ENCODE assay signal across 34 cellular contexts in genomic region chr1:2983706-2984398, GRCh38. TPM values are rescaled to one million over a fixed set of nuclear protein-coding genes. Genes with fewer than 3 reads are reported as not detected.
DNase-seq lines count a peak whose midpoint lies in the region; ATAC-seq and TF ChIP-seq lines count a peak whose summit lies in the region.
"Had no signal": no experiment of that assay in that cellular context is flagged by ENCODE, and none has a peak within 500 bp of the region (broad histone marks: within the 10 kb centered on the region; RNA-seq: fewer than 3 reads in every experiment).

No MANE protein-coding gene starts in this region.

- no peak overlapping the region for H2BK5ac ChIP-seq in neuronal stem cell (ENCODE audit: low read length)

- no peak overlapping the region for H2AFZ ChIP-seq in neuronal stem cell (ENCODE audit: low read length)

- no peak overlapping the region for H3K27ac ChIP-seq in neuronal stem cell (replicated peaks; ENCODE audit: low read length)
- no peak overlapping the region for H3K27ac ChIP-seq in A673 (ENCODE audit: low read depth, low read length, poor library complexity, severe bottlenecking)
- H3K27ac ChIP-seq: breast epithelium, lower lobe of right lung, pancreas, SJSA1, thyroid gland, vagina, VCaP had no signal

- peak overlapping the region; percentile 44 for H2AK5ac ChIP-seq in neuronal stem cell (ENCODE audit: low read depth, low read length)

- intact Hi-C loops in Right ventricle myocardium superior (cut with DNase I) (no loop called here), left ventricle myocardium superior (cut with micrococcal nuclease) (no loop called here), A673 (cut with micrococcal nuclease; ENCODE audit: unreplicated experiment) (no loop called here)

- H3K9ac ChIP-seq in neuronal stem cell (ENCODE audit: low read depth, low read length, poor library complexity), result no peak overlapping the region

- H3K18ac ChIP-seq in neuronal stem cell (ENCODE audit: low read length), result peak overlapping the region; percentile 62

- no CpG with 5 or more reads among the region's 21 CpGs for WGBS in neuronal stem cell (ENCODE audit: extremely low coverage in 2 of 2, insufficient read length in 2 of 2, insufficient replicate concordance in 1 of 2), 2 donors

- POLR2A ChIA-PET in A673 (lab: Charles Lee; ENCODE audit: low non-redundant PET), result no interaction called here

- peaks cover 0 to 47% (median 0%) of the 10 kb centered on the region in 3 experiments for H3K27me3 ChIP-seq in neuronal stem cell (ENCODE audit: control insufficient read depth in 3 of 3, insufficient read depth in 3 of 3, low read depth in 1 of 3, low read length in 3 of 3)
- no peaks in the 10 kb centered on the region for H3K27me3 ChIP-seq in A673 (replicated peaks; ENCODE audit: insufficient read depth, low read depth, low read length, poor library complexity)
- H3K27me3 ChIP-seq: pancreas, SJSA1, thyroid gland, vagina had no signal

- peak overlapping the region; percentile 5 for H3K14ac ChIP-seq in neuronal stem cell (ENCODE audit: low read length)

- no TSS peak for BruUV-seq in A673 (replicated peaks; lab: Mats Ljungman, UMichigan)

- peak; percentile 27 for DNase-seq in Right ventricle myocardium superior
- no peak for DNase-seq in left ventricle myocardium superior
- peak; percentile 22 for DNase-seq in globus pallidus (ENCODE audit: low spot score)
- no peak for DNase-seq in neuronal stem cell (ENCODE audit: low spot score)
- no peak for DNase-seq in occipital lobe (lab: John Stamatoyannopoulos, UW)
- DNase-seq in cerebellum (ENCODE audit: low spot score), result no peak
- no peak for DNase-seq in A673 (ENCODE audit: low spot score)
- DNase-seq: activated CD4-positive, alpha-beta T cell treated with anti-CD3 and anti-CD28 coated beads for 4 hours; activated CD8-positive, alpha-beta memory T cell treated with anti-CD3 and anti-CD28 coated beads for 24 hours; cortex of kidney; DMS 273 treated with DMSO at 0.1 percent for 48 hours; effector memory CD8-positive, alpha-beta T cell; EL; HFFc6; lower lobe of right lung; NCI-H1048; NCI-H1694 treated with DMSO at 0.1 percent for 48 hours; NCI-H446 treated with DMSO at 0.1 percent for 48 hours; small intestine; stimulated activated naive CD4-positive, alpha-beta T cell treated with Interleukin-2 at 50 U/mL for 16 hours; T1000 had no signal

- peaks cover 0 to 4% of the 10 kb centered on the region in 2 donors for H3K4me1 ChIP-seq in neuronal stem cell (ENCODE audit: control insufficient read depth in 2 of 2, insufficient read depth in 1 of 2, low read depth in 1 of 2, low read length in 2 of 2)
- no peaks in the 10 kb centered on the region for H3K4me1 ChIP-seq in A673 (ENCODE audit: insufficient read depth, low read length, poor library complexity, severe bottlenecking)
- H3K4me1 ChIP-seq: breast epithelium, lower lobe of right lung, pancreas, SJSA1, thyroid gland, vagina had no signal

- H3K4me2 ChIP-seq in neuronal stem cell (ENCODE audit: insufficient read depth, low read length, poor library complexity, severe bottlenecking), result no peak overlapping the region

- no peak overlapping the region for H3K4ac ChIP-seq in neuronal stem cell (ENCODE audit: low read length)

- CTCF ChIA-PET in A673 (lab: Charles Lee), result no interaction called here

- TF ChIP-seq CTCF in A673 (conservative IDR thresholded peaks at IDR 0.05; ENCODE audit: low read depth, low read length), result no peak

- H4K8ac ChIP-seq in neuronal stem cell (ENCODE audit: low read depth, low read length), result no peak overlapping the region

- peaks cover 0 to 2% of the 10 kb centered on the region in 2 donors for H3K9me3 ChIP-seq in neuronal stem cell (replicated peaks in 1 of 2; ENCODE audit: control insufficient read depth in 2 of 2, insufficient read depth in 1 of 2, low read depth in 1 of 2, low read length in 2 of 2)
- no peaks in the 10 kb centered on the region for H3K9me3 ChIP-seq in A673 (ENCODE audit: low read depth, low read length, poor library complexity, severe bottlenecking)
- H3K9me3 ChIP-seq: breast epithelium, lower lobe of right lung, pancreas, SJSA1, thyroid gland, vagina had no signal

- H3K23ac ChIP-seq in neuronal stem cell (ENCODE audit: low read depth, low read length, poor library complexity), result no peak overlapping the region

- H2BK12ac ChIP-seq in neuronal stem cell (ENCODE audit: low read length), result no peak overlapping the region

- ATAC-seq in Right ventricle myocardium superior (ENCODE audit: poor library complexity) (no peak), left ventricle myocardium superior (no peak)
- ATAC-seq: effector memory CD8-positive, alpha-beta T cell; lower lobe of right lung; naive thymus-derived CD8-positive, alpha-beta T cell; pancreas had no signal

- H3K4me3 ChIP-seq in neuronal stem cell (ENCODE audit: low read length in 2 of 2) (no peak overlapping the region), A673 (ENCODE audit: low read depth, low read length, poor library complexity, severe bottlenecking) (no peak overlapping the region)
- H3K4me3 ChIP-seq: breast epithelium, lower lobe of right lung, pancreas, SJSA1, thyroid gland, vagina had no signal

- H2BK120ac ChIP-seq in neuronal stem cell (ENCODE audit: low read depth, low read length), result no peak overlapping the region

- H2BK15ac ChIP-seq in neuronal stem cell (ENCODE audit: low read length), result peak overlapping the region; percentile 60

- no peaks in the 10 kb centered on the region for H3K36me3 ChIP-seq in neuronal stem cell (replicated peaks in 1 of 2; ENCODE audit: control insufficient read depth in 2 of 2, insufficient read depth in 2 of 2, low read length in 2 of 2)
- no peaks in the 10 kb centered on the region for H3K36me3 ChIP-seq in A673 (ENCODE audit: insufficient read depth, low read length, poor library complexity, severe bottlenecking)
- H3K36me3 ChIP-seq: breast epithelium, lower lobe of right lung, pancreas, SJSA1, thyroid gland, vagina had no signal

- H4K91ac ChIP-seq in neuronal stem cell (ENCODE audit: low read depth, low read length, poor library complexity), result no peak overlapping the region

- H3K79me1 ChIP-seq in neuronal stem cell (ENCODE audit: low read depth, low read length), result no peaks in the 10 kb centered on the region

RNA-seq across cellular contexts. Expression of gene ACTRT2, which starts 37.4 kb away (rescaled TPM):
- not detected for total RNA-seq in Right ventricle myocardium superior
- not detected for total RNA-seq in left ventricle myocardium superior
- 0.29 TPM for polyA plus RNA-seq in neuronal stem cell (2013, experiment 1 of 2)
- 0.29 TPM for polyA plus RNA-seq in neuronal stem cell (2013, experiment 2 of 2)
- not detected for total RNA-seq in occipital lobe
- not detected for total RNA-seq in cerebellum
- not detected in 2 replicates for total RNA-seq in A673 (2021)
- total RNA-seq: breast epithelium; H1; HFFc6; HT-29; lower lobe of right lung; naive thymus-derived CD8-positive, alpha-beta T cell; pancreas; renal cortical epithelial cell; SJSA1; vagina had no signal
- polyA plus RNA-seq: AG04450; BJ; esophagus; H1; naive thymus-derived CD8-positive, alpha-beta T cell; pancreas; small intestine had no signal

Comparison
In these comparisons a context has a peak if more than half of its experiments do, and no peak if none do; other contexts are left out.
1. DNase-seq: peak in Right ventricle myocardium superior (single experiment) and globus pallidus (single experiment); none in left ventricle myocardium superior (single experiment), neuronal stem cell (single experiment), occipital lobe (single experiment), cerebellum (single experiment) and A673 (single experiment).